In genomic region chr7:6529643-6530042, GRCh38 we compare ENCODE assay signal across 22 cellular contexts. TPM values are rescaled to one million over a fixed set of nuclear protein-coding genes. Genes with fewer than 3 reads are reported as not detected.
DNase-seq lines count a peak whose midpoint lies in the region; ATAC-seq and TF ChIP-seq lines count a peak whose summit lies in the region.
"Had no signal": no experiment of that assay in that cellular context is flagged by ENCODE, and none has a peak within 500 bp of the region (broad histone marks: within the 10 kb centered on the region; RNA-seq: fewer than 3 reads in every experiment).

No MANE protein-coding gene starts in this region.

- H3K27me3 ChIP-seq in Caco-2 (replicated peaks; ENCODE audit: control insufficient read depth, insufficient read depth, low read length), result peaks cover 1% of the 10 kb centered on the region
- H3K27me3 ChIP-seq: SJCRH30 had no signal

- H3K36me3 Mint-ChIP-seq in activated T-cell treated with anti-CD3 and anti-CD28 coated beads, Interleukin-2, amount 50 U/mL, for 72 hours (ENCODE audit: insufficient read depth in 2 of 2), result no peaks in the 10 kb centered on the region
- H3K36me3 Mint-ChIP-seq in T-cell (no peaks in the 10 kb centered on the region), glutamatergic neuron (ENCODE audit: unreplicated experiment) (no peaks in the 10 kb centered on the region), Caco-2 (ENCODE audit: insufficient read depth, unreplicated experiment) (no peaks in the 10 kb centered on the region)
- H3K36me3 Mint-ChIP-seq in stimulated activated naive B cell treated with anti-CD40 and anti-IgM and Interleukin-4, amounts not matched to agents 10 μg/mL and 1 μg/mL and 100 μg/mL, for 72 hours, result no peaks in the 10 kb centered on the region

- H3K27me3 Mint-ChIP-seq in activated T-cell treated with anti-CD3 and anti-CD28 coated beads, Interleukin-2, amount 50 U/mL, for 72 hours (ENCODE audit: low read depth), result peaks cover 39% of the 10 kb centered on the region
- H3K27me3 Mint-ChIP-seq in T-cell, result peaks cover 5 to 44% of the 10 kb centered on the region in 2 donors
- H3K27me3 Mint-ChIP-seq in glutamatergic neuron (ENCODE audit: unreplicated experiment), result peaks cover 27% of the 10 kb centered on the region
- H3K27me3 Mint-ChIP-seq in stimulated activated naive B cell treated with anti-CD40 and anti-IgM and Interleukin-4, amounts not matched to agents 10 μg/mL and 1 μg/mL and 100 μg/mL, for 72 hours, result peaks cover 11 to 20% of the 10 kb centered on the region in 2 donors
- peaks cover 21% of the 10 kb centered on the region for H3K27me3 Mint-ChIP-seq in Caco-2 (ENCODE audit: insufficient read depth, unreplicated experiment)

- no peak for ATAC-seq in activated T-cell treated with anti-CD3 and anti-CD28 coated beads, Interleukin-2, amount 50 U/mL, for 72 hours (replicated peaks in 1 of 2)
- ATAC-seq in T-cell (replicated peaks in 1 of 4) (no peak), GM21528 (IDR thresholded peaks at IDR 0.05; ENCODE audit: low FRiP score, unreplicated experiment) (no peak)
- no peak for ATAC-seq in stimulated activated naive B cell treated with anti-CD40 and anti-IgM and Interleukin-4, amounts not matched to agents 10 μg/mL and 1 μg/mL and 100 μg/mL, for 72 hours (replicated peaks)
- ATAC-seq: PC-3 had no signal

- peak overlapping the region; percentile 43 to 84 for H3K4me3 Mint-ChIP-seq in activated T-cell treated with anti-CD3 and anti-CD28 coated beads, Interleukin-2, amount 50 U/mL, for 72 hours
- peak overlapping the region; percentile 28 to 76 (median 51) for H3K4me3 Mint-ChIP-seq in T-cell
- peak overlapping the region; percentile 30 for H3K4me3 Mint-ChIP-seq in glutamatergic neuron (ENCODE audit: unreplicated experiment)
- peak overlapping the region; percentile 86 to 89 for H3K4me3 Mint-ChIP-seq in stimulated activated naive B cell treated with anti-CD40 and anti-IgM and Interleukin-4, amounts not matched to agents 10 μg/mL and 1 μg/mL and 100 μg/mL, for 72 hours
- no peak overlapping the region for H3K4me3 Mint-ChIP-seq in Caco-2 (ENCODE audit: unreplicated experiment)

- H3K4me3 ChIP-seq in Caco-2 (ENCODE audit: low read depth, low read length), result no peak overlapping the region
- H3K4me3 ChIP-seq: coronary artery, hepatocyte, SJCRH30, thoracic aorta had no signal

- POLR2A ChIA-PET in T-cell (lab: Charles Lee) (interaction anchor here in 1 of 2 donors (0.7 kb wide), 1 partner anchor 1316 kb away, joined by 3 read pairs; no protein-coding TSS in a partner anchor), Caco-2 (lab: Charles Lee) (no interaction called here)

- TF ChIP-seq CTCF in glutamatergic neuron (IDR thresholded peaks at IDR 0.05; ENCODE audit: partially characterized antibody, unreplicated experiment) (no peak), Caco-2 (IDR thresholded peaks at IDR 0.05; ENCODE audit: insufficient read depth in 1 of 2, low read depth in 1 of 2, low read length in 1 of 2, severe bottlenecking in 1 of 2, unreplicated experiment in 1 of 2) (no peak)

- intact Hi-C loops in Caco-2 (cut with micrococcal nuclease; ENCODE audit: unreplicated experiment), result no loop called here

- no peaks in the 10 kb centered on the region for H3K36me3 ChIP-seq in Caco-2 (ENCODE audit: control insufficient read depth, insufficient read depth, low read length)
- H3K36me3 ChIP-seq: SJCRH30, thoracic aorta had no signal

- no peaks in the 10 kb centered on the region for H3K4me1 ChIP-seq in Caco-2
- H3K4me1 ChIP-seq: SJCRH30 had no signal

- no peaks in the 10 kb centered on the region for H3K9me3 Mint-ChIP-seq in activated T-cell treated with anti-CD3 and anti-CD28 coated beads, Interleukin-2, amount 50 U/mL, for 72 hours
- H3K9me3 Mint-ChIP-seq in T-cell (no peaks in the 10 kb centered on the region), glutamatergic neuron (ENCODE audit: unreplicated experiment) (peaks cover 1% of the 10 kb centered on the region), Caco-2 (ENCODE audit: unreplicated experiment) (no peaks in the 10 kb centered on the region)
- H3K9me3 Mint-ChIP-seq in stimulated activated naive B cell treated with anti-CD40 and anti-IgM and Interleukin-4, amounts not matched to agents 10 μg/mL and 1 μg/mL and 100 μg/mL, for 72 hours, result no peaks in the 10 kb centered on the region
- H3K9me3 Mint-ChIP-seq: T-helper 1 cell treated with Interleukin-12 subunit alpha and Interleukin-12 subunit beta and Interleukin-4 antibody, amounts not matched to agents 30 μg/mL and 1 μg/mL, for 36 hours had no signal

- no peaks in the 10 kb centered on the region for H3K9me3 ChIP-seq in Caco-2
- H3K9me3 ChIP-seq: SJCRH30, thoracic aorta had no signal

- no peak for DNase-seq in activated T-cell treated with anti-CD3 and anti-CD28 coated beads, Interleukin-2, amount 50 U/mL, for 72 hours
- no peak for DNase-seq in activated T-cell treated with anti-CD3 and anti-CD28 coated beads, Interleukin-2, amount 50 U/mL, for 48 hours
- no peak for DNase-seq in T-cell
- no peak for DNase-seq in glutamatergic neuron
- DNase-seq in stimulated activated naive B cell treated with anti-CD40 and anti-IgM and Interleukin-4, amounts not matched to agents 10 μg/mL and 1 μg/mL and 100 μg/mL, for 72 hours, result no peak
- no peak for DNase-seq in Caco-2
- no peak for DNase-seq in hypothalamus (lab: John Stamatoyannopoulos, UW)
- DNase-seq: activated naive CD4-positive, alpha-beta T cell treated with anti-CD3 and anti-CD28 coated beads, Interleukin-2, amount 50 U/mL, for 16 hours; DND-41; islet precursor cell; KBM-7; NCI-H1694; NCI-H774; PC-3; SJCRH30 had no signal

- no TSS peak for BruUV-seq in Caco-2 (replicated peaks; lab: Mats Ljungman, UMichigan)

- H3K4me1 Mint-ChIP-seq in activated T-cell treated with anti-CD3 and anti-CD28 coated beads, Interleukin-2, amount 50 U/mL, for 72 hours (ENCODE audit: low read depth), result peaks cover 20% of the 10 kb centered on the region
- H3K4me1 Mint-ChIP-seq in T-cell (peaks cover 14 to 26% (median 20%) of the 10 kb centered on the region in 3 donors), glutamatergic neuron (ENCODE audit: low read depth, unreplicated experiment) (peaks cover 2% of the 10 kb centered on the region), Caco-2 (ENCODE audit: low read depth, unreplicated experiment) (no peaks in the 10 kb centered on the region)
- peaks cover 37 to 60% of the 10 kb centered on the region in 2 donors for H3K4me1 Mint-ChIP-seq in stimulated activated naive B cell treated with anti-CD40 and anti-IgM and Interleukin-4, amounts not matched to agents 10 μg/mL and 1 μg/mL and 100 μg/mL, for 72 hours

- CTCF ChIA-PET in T-cell (lab: Charles Lee), result interaction anchor here in 1 of 2 donors (0.6 to 0.9 kb wide), 2 partner anchors 32 to 71 kb away, joined by 3 read pairs; no protein-coding TSS in a partner anchor
- CTCF ChIA-PET in Caco-2 (lab: Charles Lee), result interaction anchor here (0.6 kb wide), 1 partner anchor 103 kb away, joined by 4 read pairs; no protein-coding TSS in a partner anchor

- H3K27ac Mint-ChIP-seq in activated T-cell treated with anti-CD3 and anti-CD28 coated beads, Interleukin-2, amount 50 U/mL, for 72 hours, result no peak overlapping the region
- H3K27ac Mint-ChIP-seq in T-cell (no peak overlapping the region), glutamatergic neuron (ENCODE audit: unreplicated experiment) (no peak overlapping the region), Caco-2 (ENCODE audit: unreplicated experiment) (no peak overlapping the region)
- no peak overlapping the region for H3K27ac Mint-ChIP-seq in stimulated activated naive B cell treated with anti-CD40 and anti-IgM and Interleukin-4, amounts not matched to agents 10 μg/mL and 1 μg/mL and 100 μg/mL, for 72 hours
- H3K27ac Mint-ChIP-seq: T-helper 1 cell treated with Interleukin-12 subunit alpha and Interleukin-12 subunit beta and Interleukin-4 antibody, amounts not matched to agents 30 μg/mL and 1 μg/mL, for 36 hours had no signal

RNA-seq across cellular contexts. Expression of gene GRID2IP, which starts 21.6 kb away (rescaled TPM):
- under 1 TPM; 0.28 to 0.29 TPM for total RNA-seq in activated T-cell treated with anti-CD3 and anti-CD28 coated beads, Interleukin-2, amount 50 U/mL, for 72 hours
- total RNA-seq in T-cell (1 to 10 TPM in 1 of 5 donors, under 1 TPM in 4; 0.30 to 1.5 (median 0.90) TPM), glutamatergic neuron (ENCODE audit: unreplicated experiment) (0.66 TPM), Caco-2 (2022) (0.65 and 0.95 TPM in 2 replicates)
- total RNA-seq: endothelial cell of umbilical vein, fibroblast of villous mesenchyme, PC-3 had no signal

RNA-seq across cellular contexts. Expression of gene KDELR2, which starts 45.7 kb away (rescaled TPM):
- total RNA-seq in activated T-cell treated with anti-CD3 and anti-CD28 coated beads, Interleukin-2, amount 50 U/mL, for 72 hours, result 10 to 100 TPM; 64.9 to 88.0 TPM
- total RNA-seq in T-cell (10 to 100 TPM; 28.4 to 42.1 (median 35.6) TPM), glutamatergic neuron (ENCODE audit: unreplicated experiment) (56.1 TPM), Caco-2 (2022) (263 and 274 TPM in 2 replicates)

RNA-seq across cellular contexts. Expression of gene ZDHHC4, which starts 47.6 kb away (rescaled TPM):
- 10 to 100 TPM; 48.5 to 48.9 TPM for total RNA-seq in activated T-cell treated with anti-CD3 and anti-CD28 coated beads, Interleukin-2, amount 50 U/mL, for 72 hours
- total RNA-seq in T-cell (10 to 100 TPM; 27.7 to 35.5 (median 30.3) TPM), glutamatergic neuron (ENCODE audit: unreplicated experiment) (60.5 TPM), Caco-2 (2022) (69.9 and 78.9 TPM in 2 replicates)
